17 cellular contexts compared by ENCODE assay signal in the genomic region with DNA sequence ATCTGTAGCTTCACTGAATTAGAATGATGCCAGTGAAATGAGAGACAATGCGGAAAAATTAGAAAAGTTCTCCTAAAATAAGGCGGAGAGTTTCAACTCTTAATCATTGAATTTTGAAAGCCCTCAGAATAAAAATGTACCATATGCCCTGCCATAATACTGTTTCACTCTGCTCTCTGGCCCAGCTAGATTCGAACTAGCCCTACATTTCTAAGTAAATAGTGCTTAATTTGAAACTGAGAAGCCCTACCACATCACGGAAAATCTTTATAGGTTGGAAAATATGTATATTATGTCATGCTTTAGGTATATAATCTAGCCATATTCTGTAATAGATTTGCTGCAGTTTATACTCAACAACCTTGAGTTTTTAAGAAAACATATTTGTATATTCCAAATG.
DNase-seq lines count a peak whose midpoint lies in the region; ATAC-seq, FAIRE-seq and TF ChIP-seq lines count a peak whose summit lies in the region.
"Had no signal": no experiment of that assay in that cellular context is flagged by ENCODE, and none has a peak within 500 bp of the region (broad histone marks: within the 10 kb centered on the region; RNA-seq: fewer than 3 reads in every experiment).

No MANE protein-coding gene starts in this region.

- H3K4me3 ChIP-seq in A549 (no peak overlapping the region), mesenchymal stem cell (ENCODE audit: insufficient read depth in 1 of 2, low read depth in 1 of 2, low read length in 2 of 2) (no peak overlapping the region)
- H3K4me3 ChIP-seq: right lobe of liver, vagina had no signal

- TF ChIP-seq RAD21 in A549 (conservative IDR thresholded peaks at IDR 0.05 in 1 of 2, IDR thresholded peaks at IDR 0.05 in 1 of 2) = no peak

- no peak overlapping the region for H4K91ac ChIP-seq in mesenchymal stem cell (ENCODE audit: low read length)

- H3K4me1 Mint-ChIP-seq in CD4-positive, alpha-beta T cell (ENCODE audit: low read depth) = peaks cover 9% of the 10 kb centered on the region
- peaks cover 31% of the 10 kb centered on the region for H3K4me1 Mint-ChIP-seq in activated T-helper 17 cell treated with anti-CD3 and anti-CD28 coated beads, Interleukin-2, amount 50 U/mL, for 72 hours
- H3K4me1 Mint-ChIP-seq: B cell had no signal

- H3K36me3 Mint-ChIP-seq in CD4-positive, alpha-beta T cell (ENCODE audit: low read depth) = no peaks in the 10 kb centered on the region
- no peaks in the 10 kb centered on the region for H3K36me3 Mint-ChIP-seq in activated T-helper 17 cell treated with anti-CD3 and anti-CD28 coated beads, Interleukin-2, amount 50 U/mL, for 72 hours (ENCODE audit: low read depth)

- peak overlapping the region; percentile 40 for H3K9ac ChIP-seq in mesenchymal stem cell (ENCODE audit: low read length)
- H3K9ac ChIP-seq: SK-N-SH had no signal

- no peak overlapping the region for H4K8ac ChIP-seq in mesenchymal stem cell (ENCODE audit: low read length)

- H3K27ac ChIP-seq in A549 (peak overlapping the region; percentile 55 to 80; a peak in 5 of 6 replicates), mesenchymal stem cell (ENCODE audit: low read length, poor library complexity, severe bottlenecking) (no peak overlapping the region)
- H3K27ac ChIP-seq in CD4-positive, alpha-beta T cell (ENCODE audit: low read depth, low read length) = no peak overlapping the region
- H3K27ac ChIP-seq: vagina had no signal

- DNase-seq in A549 (ENCODE audit: low read depth in 1 of 2, low spot score in 1 of 2) (no peak), mesenchymal stem cell (peak; percentile 19), H4 (ENCODE audit: low spot score) (no peak), sciatic nerve (ENCODE audit: low spot score) (no peak)
- DNase-seq in CD4-positive, alpha-beta T cell = no peak
- DNase-seq: activated CD8-positive, alpha-beta memory T cell treated with anti-CD3 and anti-CD28 coated beads for 24 hours; left ventricle myocardium superior; MM.1S; NCI-H2227 treated with DMSO at 0.1 percent for 48 hours; NCI-H82; nucleus accumbens; SK-N-SH had no signal

- no peak overlapping the region for H2BK12ac ChIP-seq in mesenchymal stem cell (ENCODE audit: low read length in 2 of 2)

- TF ChIP-seq CTCF in A549 (IDR thresholded peaks at IDR 0.05) = no peak
- no peak for TF ChIP-seq CTCF in CD4-positive, alpha-beta T cell (IDR thresholded peaks at IDR 0.05)

- H3K27ac Mint-ChIP-seq in CD4-positive, alpha-beta T cell = no peak overlapping the region
- H3K27ac Mint-ChIP-seq in activated T-helper 17 cell treated with anti-CD3 and anti-CD28 coated beads, Interleukin-2, amount 50 U/mL, for 72 hours = peak overlapping the region; percentile 99
- H3K27ac Mint-ChIP-seq: B cell had no signal

- TF ChIP-seq EP300 in A549 (IDR thresholded peaks at IDR 0.05) = no peak

- intact Hi-C loops in CD4-positive, alpha-beta T cell (cut with DNase I, micrococcal nuclease) = no loop called here
- intact Hi-C loops in sciatic nerve (cut with DNase I) = no loop called here

- no peak for TF ChIP-seq POLR2A in A549 (IDR thresholded peaks at IDR 0.05; ENCODE audit: low read length)

- ATAC-seq in A549 (no peak), GM21360 (IDR thresholded peaks at IDR 0.05; ENCODE audit: unreplicated experiment) (no peak), sciatic nerve (no peak)
- no peak for ATAC-seq in CD4-positive, alpha-beta T cell (ENCODE audit: poor library complexity)
- ATAC-seq in activated T-helper 17 cell treated with anti-CD3 and anti-CD28 coated beads, Interleukin-2, amount 50 U/mL, for 72 hours (replicated peaks) = peak; percentile 72
- ATAC-seq: left ventricle myocardium superior had no signal

- POLR2A ChIA-PET in A549 (lab: Yijun Ruan, JAX) = no interaction called here
- POLR2A ChIA-PET in CD4-positive, alpha-beta T cell (lab: Charles Lee) = no interaction called here

- WGBS in A549 (ENCODE audit: missing lambda C conversion rate) = 80% methylated on average over 4 of the region's 4 CpGs
- WGBS in mesenchymal stem cell = 72% methylated on average over 2 of the region's 4 CpGs

- no peak overlapping the region for H2AFZ ChIP-seq in mesenchymal stem cell (ENCODE audit: low read depth, low read length)

- H2BK5ac ChIP-seq in mesenchymal stem cell (ENCODE audit: low read depth, low read length, poor library complexity, severe bottlenecking) = no peak overlapping the region

- peak overlapping the region; percentile 56 for H3K4me2 ChIP-seq in A549
- no peak overlapping the region for H3K4me2 ChIP-seq in mesenchymal stem cell (ENCODE audit: low read length, poor library complexity, severe bottlenecking)
- H3K4me2 ChIP-seq: SK-N-SH had no signal

- no peak overlapping the region for H3K23ac ChIP-seq in mesenchymal stem cell (ENCODE audit: low read length in 2 of 2)

- H3K36me3 ChIP-seq in mesenchymal stem cell (ENCODE audit: control insufficient read depth in 1 of 2, insufficient read depth in 2 of 2, low read depth in 1 of 2, low read length in 2 of 2) = no peaks in the 10 kb centered on the region
- H3K36me3 ChIP-seq: right lobe of liver, vagina had no signal

- H2BK120ac ChIP-seq in mesenchymal stem cell (ENCODE audit: low read depth, low read length) = no peak overlapping the region

- FAIRE-seq in A549 (lab: Jason Lieb, UNC) = no peak

- H3K4me3 Mint-ChIP-seq in CD4-positive, alpha-beta T cell = peak overlapping the region; percentile 43
- peak overlapping the region; percentile 63 for H3K4me3 Mint-ChIP-seq in activated T-helper 17 cell treated with anti-CD3 and anti-CD28 coated beads, Interleukin-2, amount 50 U/mL, for 72 hours
- H3K4me3 Mint-ChIP-seq: B cell had no signal

- no peak overlapping the region for H3K14ac ChIP-seq in mesenchymal stem cell (ENCODE audit: low read length in 2 of 2)

- H3K79me1 ChIP-seq in mesenchymal stem cell (replicated peaks; ENCODE audit: low read length, poor library complexity, severe bottlenecking) = no peaks in the 10 kb centered on the region

- CTCF ChIA-PET in A549 (lab: Yijun Ruan, JAX) = interaction anchor here (0.6 to 1.6 kb wide), 4 partner anchors 19 to 104 kb away, joined by 3 to 4 read pairs (median 4); no protein-coding TSS in a partner anchor
- CTCF ChIA-PET in CD4-positive, alpha-beta T cell (lab: Charles Lee) = no interaction called here

- H2BK15ac ChIP-seq in mesenchymal stem cell (ENCODE audit: low read depth, poor library complexity, severe bottlenecking) = no peak overlapping the region

- H2AK5ac ChIP-seq in mesenchymal stem cell (ENCODE audit: low read length, severe bottlenecking) = no peak overlapping the region

- peaks cover 23% of the 10 kb centered on the region for H3K4me1 ChIP-seq in A549
- peaks cover 6% of the 10 kb centered on the region for H3K4me1 ChIP-seq in mesenchymal stem cell (ENCODE audit: control insufficient read depth, insufficient read depth, low read depth, low read length)
- H3K4me1 ChIP-seq: vagina had no signal

- H3K9me3 ChIP-seq in A549 = no peaks in the 10 kb centered on the region
- no peaks in the 10 kb centered on the region for H3K9me3 ChIP-seq in CD4-positive, alpha-beta T cell (ENCODE audit: control insufficient read depth, low read length)
- H3K9me3 ChIP-seq in mesenchymal stem cell (ENCODE audit: control insufficient read depth, low read length) = no peaks in the 10 kb centered on the region
- H3K9me3 ChIP-seq: right lobe of liver, SK-N-SH, vagina had no signal

- no peak overlapping the region for H3K18ac ChIP-seq in mesenchymal stem cell (ENCODE audit: low read depth in 1 of 2, low read length in 2 of 2)

- no peaks in the 10 kb centered on the region for H3K27me3 Mint-ChIP-seq in CD4-positive, alpha-beta T cell
- no peaks in the 10 kb centered on the region for H3K27me3 Mint-ChIP-seq in activated T-helper 17 cell treated with anti-CD3 and anti-CD28 coated beads, Interleukin-2, amount 50 U/mL, for 72 hours

- H3K27me3 ChIP-seq in CD4-positive, alpha-beta T cell (ENCODE audit: control insufficient read depth, insufficient read depth, low read length) = no peaks in the 10 kb centered on the region
- no peaks in the 10 kb centered on the region for H3K27me3 ChIP-seq in mesenchymal stem cell (ENCODE audit: control insufficient read depth in 1 of 2, insufficient read depth in 1 of 2, low read length in 2 of 2)
- H3K27me3 ChIP-seq: right lobe of liver, vagina had no signal

- no peaks in the 10 kb centered on the region for H3K9me3 Mint-ChIP-seq in CD4-positive, alpha-beta T cell
- H3K9me3 Mint-ChIP-seq in activated T-helper 17 cell treated with anti-CD3 and anti-CD28 coated beads, Interleukin-2, amount 50 U/mL, for 72 hours = no peaks in the 10 kb centered on the region

- no peak overlapping the region for H3K4ac ChIP-seq in mesenchymal stem cell (ENCODE audit: low read depth in 1 of 2, low read length in 2 of 2)

TF ChIP-seq in A549, 52 proteins besides CTCF, POLR2A, EP300 and RAD21 (continues in another document):
- TF ChIP-seq, protein P1, sequence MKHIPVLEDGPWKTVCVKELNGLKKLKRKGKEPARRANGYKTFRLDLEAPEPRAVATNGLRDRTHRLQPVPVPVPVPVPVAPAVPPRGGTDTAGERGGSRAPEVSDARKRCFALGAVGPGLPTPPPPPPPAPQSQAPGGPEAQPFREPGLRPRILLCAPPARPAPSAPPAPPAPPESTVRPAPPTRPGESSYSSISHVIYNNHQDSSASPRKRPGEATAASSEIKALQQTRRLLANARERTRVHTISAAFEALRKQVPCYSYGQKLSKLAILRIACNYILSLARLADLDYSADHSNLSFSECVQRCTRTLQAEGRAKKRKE (CRISPR knock-in tag; IDR thresholded peaks at IDR 0.05; ENCODE audit: low read depth) = no peak
- no peak for TF ChIP-seq ESRRA (IDR thresholded peaks at IDR 0.05; ENCODE audit: borderline replicate concordance, low read length)
- no peak for TF ChIP-seq RNF2 (IDR thresholded peaks at IDR 0.05; ENCODE audit: borderline replicate concordance, low read depth)
- TF ChIP-seq JUN (IDR thresholded peaks at IDR 0.05) = no peak
- no peak for TF ChIP-seq NFE2L2 (conservative IDR thresholded peaks at IDR 0.05; ENCODE audit: low read length)
- TF ChIP-seq ZFP36 (IDR thresholded peaks at IDR 0.05; ENCODE audit: borderline replicate concordance, partially characterized antibody) = no peak
- TF ChIP-seq RFX5 (IDR thresholded peaks at IDR 0.05) = no peak
- TF ChIP-seq MAFK (IDR thresholded peaks at IDR 0.05; ENCODE audit: partially characterized antibody) = no peak
- TF ChIP-seq, protein P2, sequence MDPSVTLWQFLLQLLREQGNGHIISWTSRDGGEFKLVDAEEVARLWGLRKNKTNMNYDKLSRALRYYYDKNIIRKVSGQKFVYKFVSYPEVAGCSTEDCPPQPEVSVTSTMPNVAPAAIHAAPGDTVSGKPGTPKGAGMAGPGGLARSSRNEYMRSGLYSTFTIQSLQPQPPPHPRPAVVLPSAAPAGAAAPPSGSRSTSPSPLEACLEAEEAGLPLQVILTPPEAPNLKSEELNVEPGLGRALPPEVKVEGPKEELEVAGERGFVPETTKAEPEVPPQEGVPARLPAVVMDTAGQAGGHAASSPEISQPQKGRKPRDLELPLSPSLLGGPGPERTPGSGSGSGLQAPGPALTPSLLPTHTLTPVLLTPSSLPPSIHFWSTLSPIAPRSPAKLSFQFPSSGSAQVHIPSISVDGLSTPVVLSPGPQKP (IDR thresholded peaks at IDR 0.05; ENCODE audit: low read depth, low read length) = no peak

Comparison
In these comparisons a context has a peak if more than half of its experiments do, and no peak if none do; other contexts are left out.
1. H3K27ac ChIP-seq: peak in A549 (2 of 2); none in CD4-positive, alpha-beta T cell (single experiment) and mesenchymal stem cell (single experiment).